In genomic region chr2:10305254-10305635, GRCh38 we compare ENCODE assay signal across 8 cellular contexts. TPM values are rescaled to one million over a fixed set of nuclear protein-coding genes. Genes with fewer than 3 reads are reported as not detected.
DNase-seq lines count a peak whose midpoint lies in the region; ATAC-seq and TF ChIP-seq lines count a peak whose summit lies in the region.

No MANE protein-coding gene starts in this region.

- TF ChIP-seq CTCF in fibroblast of villous mesenchyme (IDR thresholded peaks at IDR 0.05; ENCODE audit: insufficient read depth, low read depth, low read length), result no peak

- ATAC-seq in stimulated activated naive CD8-positive, alpha-beta T cell treated with anti-CD3 and anti-CD28 coated beads, Interleukin-15, Interleukin-2, amounts not matched to agents 100 U/mL and 50 U/mL, for 24 hours, result peak; percentile 16
- ATAC-seq in GM19023 (IDR thresholded peaks at IDR 0.05; ENCODE audit: unreplicated experiment) (no peak), HG03378 (IDR thresholded peaks at IDR 0.05; ENCODE audit: unreplicated experiment) (no peak)

- peak overlapping the region; percentile 99 for H3K4me3 Mint-ChIP-seq in activated CD4-positive, alpha-beta T cell treated with anti-CD3 and anti-CD28 coated beads, Interleukin-2, amount 10 ng/mL, durations not matched to agents 24 days and 14 days

- H3K27ac Mint-ChIP-seq in activated CD4-positive, alpha-beta T cell treated with anti-CD3 and anti-CD28 coated beads, Interleukin-2, amount 10 ng/mL, durations not matched to agents 24 days and 14 days, result peak overlapping the region; percentile 21

- H3K9me3 Mint-ChIP-seq in activated CD4-positive, alpha-beta T cell treated with anti-CD3 and anti-CD28 coated beads, Interleukin-2, amount 10 ng/mL, durations not matched to agents 24 days and 14 days, result no peaks in the 10 kb centered on the region

- DNase-seq in activated CD4-positive, alpha-beta T cell treated with anti-CD3 and anti-CD28 coated beads for 48 hours, result peak; percentile 71
- no peak for DNase-seq in activated CD4-positive, alpha-beta T cell treated with anti-CD3 and anti-CD28 coated beads, Interleukin-2, amount 50 U/mL, for 4 hours
- peak; percentile 89 for DNase-seq in activated CD4-positive, alpha-beta T cell treated with anti-CD3 and anti-CD28 coated beads, Interleukin-2, amount 10 ng/mL, durations not matched to agents 24 days and 14 days
- DNase-seq in fibroblast of villous mesenchyme (ENCODE audit: low read depth) (peak; percentile 77), AG08395 (ENCODE audit: low spot score) (no peak)
- peak; percentile 68 for DNase-seq in stimulated activated naive CD8-positive, alpha-beta T cell treated with anti-CD3 and anti-CD28 coated beads, Interleukin-15, Interleukin-2, amounts not matched to agents 100 U/mL and 50 U/mL, for 24 hours

- H3K4me1 Mint-ChIP-seq in activated CD4-positive, alpha-beta T cell treated with anti-CD3 and anti-CD28 coated beads, Interleukin-2, amount 10 ng/mL, durations not matched to agents 24 days and 14 days, result peaks cover 55% of the 10 kb centered on the region

- H3K4me3 ChIP-seq in fibroblast of villous mesenchyme (ENCODE audit: low read depth, low read length), result peak overlapping the region; percentile 78

- H3K27me3 Mint-ChIP-seq in activated CD4-positive, alpha-beta T cell treated with anti-CD3 and anti-CD28 coated beads, Interleukin-2, amount 10 ng/mL, durations not matched to agents 24 days and 14 days, result no peaks in the 10 kb centered on the region

- intact Hi-C loops in activated CD4-positive, alpha-beta T cell treated with anti-CD3 and anti-CD28 coated beads, Interleukin-2, amount 10 ng/mL, durations not matched to agents 24 days and 14 days (cut with micrococcal nuclease), result no loop called here

- H3K36me3 Mint-ChIP-seq in activated CD4-positive, alpha-beta T cell treated with anti-CD3 and anti-CD28 coated beads, Interleukin-2, amount 10 ng/mL, durations not matched to agents 24 days and 14 days (ENCODE audit: low read depth), result peaks cover 8% of the 10 kb centered on the region

RNA-seq across cellular contexts. Expression of gene HPCAL1, which starts 2.5 kb away (rescaled TPM):
- 77.1 and 82.8 TPM in 2 replicates for total RNA-seq in activated CD4-positive, alpha-beta T cell treated with anti-CD3 and anti-CD28 coated beads, Interleukin-2, amount 10 ng/mL, durations not matched to agents 24 days and 14 days
- total RNA-seq in fibroblast of villous mesenchyme, result 51.5 and 60.0 TPM in 2 replicates

Comparison
In these comparisons a context has a peak if more than half of its experiments do, and no peak if none do; other contexts are left out.
1. DNase-seq: peak in activated CD4-positive, alpha-beta T cell treated with anti-CD3 and anti-CD28 coated beads for 48 hours (single experiment), activated CD4-positive, alpha-beta T cell treated with anti-CD3 and anti-CD28 coated beads, Interleukin-2, amount 10 ng/mL, durations not matched to agents 24 days and 14 days (single experiment), fibroblast of villous mesenchyme (single experiment) and stimulated activated naive CD8-positive, alpha-beta T cell treated with anti-CD3 and anti-CD28 coated beads, Interleukin-15, Interleukin-2, amounts not matched to agents 100 U/mL and 50 U/mL, for 24 hours (single experiment); none in activated CD4-positive, alpha-beta T cell treated with anti-CD3 and anti-CD28 coated beads, Interleukin-2, amount 50 U/mL, for 4 hours (0 of 2) and AG08395 (single experiment).